ENCODE assay signal across 12 cellular contexts in the genomic region with DNA sequence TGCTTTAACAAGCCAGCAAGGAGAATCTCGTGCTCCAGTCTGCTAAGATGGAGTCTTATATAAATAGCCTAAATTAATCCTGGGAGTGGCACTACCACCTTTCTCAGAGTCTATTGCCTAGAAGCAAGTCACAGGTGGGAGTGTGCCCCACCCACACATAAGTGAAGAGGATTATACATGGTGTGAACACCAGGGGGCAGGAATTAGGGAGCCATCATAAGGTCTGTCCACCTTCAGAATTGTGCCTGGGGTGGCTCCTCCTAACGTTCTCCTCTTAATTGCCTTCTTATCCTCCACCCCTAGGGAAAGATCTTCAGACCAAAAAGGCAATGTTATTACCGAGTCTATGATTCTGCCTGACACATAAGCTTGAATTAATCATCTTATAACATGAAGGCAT.
A peak's percentile ranks its signal among the peaks of the same experiment; 100 is the strongest.
DNase-seq lines count a peak whose midpoint lies in the region; ATAC-seq, FAIRE-seq and TF ChIP-seq lines count a peak whose summit lies in the region.
"Had no signal": no experiment of that assay in that cellular context is flagged by ENCODE, and none has a peak within 500 bp of the region (broad histone marks: within the 10 kb centered on the region; RNA-seq: fewer than 3 reads in every experiment).

No MANE protein-coding gene starts in this region.

- H3K4me1 ChIP-seq in BE2C (peaks cover 8% of the 10 kb centered on the region), keratinocyte (ENCODE audit: control insufficient read depth, extremely low read depth, insufficient read depth, low read length) (peaks cover 24% of the 10 kb centered on the region)

- no peak for FAIRE-seq in keratinocyte (lab: Jason Lieb, UNC)

- H3K4me1 Mint-ChIP-seq in WTC11: peaks cover 7% of the 10 kb centered on the region; the same call in 1 of the 2 replicates

- no peak overlapping the region for H3K27ac ChIP-seq in keratinocyte (ENCODE audit: control insufficient read depth, insufficient read depth, low read length)

- no peak overlapping the region for H3K27ac Mint-ChIP-seq in WTC11
- H3K27ac Mint-ChIP-seq: T-cell had no signal

- no peaks in the 10 kb centered on the region for H3K79me2 ChIP-seq in keratinocyte (ENCODE audit: control insufficient read depth, insufficient read depth, low read length)

- H4K20me1 ChIP-seq in keratinocyte (ENCODE audit: control insufficient read depth, extremely low read depth, insufficient read depth, low read length): no peaks in the 10 kb centered on the region

- DNase-seq in BE2C (no peak), WTC11 (ENCODE audit: low spot score) (no peak), keratinocyte (ENCODE audit: low read depth, low spot score) (no peak), GM20000 (ENCODE audit: low spot score) (no peak), NCI-H1436 (lab: John Stamatoyannopoulos, UW) (no peak)
- DNase-seq: activated CD8-positive, alpha-beta memory T cell treated with anti-CD3 and anti-CD28 coated beads, Interleukin-2, amount 50 U/mL, for 48 hours; head of caudate nucleus; NK-92 treated with Interleukin-12 subunit alpha and Interleukin-12 subunit beta, amount 100 ng/mL, for 24 hours; T-cell had no signal

- H3K9ac ChIP-seq in keratinocyte (ENCODE audit: control insufficient read depth, extremely low read depth, insufficient read depth, low read length): no peak overlapping the region

- no peaks in the 10 kb centered on the region for H3K9me3 Mint-ChIP-seq in WTC11
- H3K9me3 Mint-ChIP-seq: T-cell had no signal

- no peaks in the 10 kb centered on the region for H3K27me3 Mint-ChIP-seq in WTC11 (ENCODE audit: low read depth)

- POLR2A ChIA-PET in WTC11 (lab: Charles Lee): no interaction called here

- dilution Hi-C loops in keratinocyte (cut with MboI; ENCODE audit: extremely low pct_ligation_motif_present, low sequenced_read_pairs): no loop called here

- H3K4me3 ChIP-seq in BE2C (ENCODE audit: low read depth, low read length) (no peak overlapping the region), keratinocyte (ENCODE audit: control insufficient read depth in 2 of 3, extremely low read depth in 1 of 3, insufficient read depth in 2 of 3, low read depth in 1 of 3, low read length in 3 of 3) (no peak overlapping the region)
- H3K4me3 ChIP-seq: coronary artery had no signal

- no peaks in the 10 kb centered on the region for H3K36me3 Mint-ChIP-seq in WTC11
- H3K36me3 Mint-ChIP-seq: T-cell had no signal

- TF ChIP-seq CTCF in BE2C (IDR thresholded peaks at IDR 0.05; ENCODE audit: low read depth, low read length) (0 out of 2 replicates have a peak, but pooled peaks have one; percentile 11), GM12874 (IDR thresholded peaks at IDR 0.05; ENCODE audit: insufficient read depth, low read depth, low read length) (0 out of 2 replicates have a peak, but pooled peaks have one; percentile 6), WTC11 (IDR thresholded peaks at IDR 0.05) (no peak), keratinocyte (optimal IDR thresholded peaks at IDR 0.05 in 1 of 3, IDR thresholded peaks at IDR 0.05 in 1 of 3, conservative IDR thresholded peaks at IDR 0.05 in 1 of 3; ENCODE audit: extremely low read depth in 1 of 3, insufficient read depth in 2 of 3, low read length in 3 of 3) (peak; percentile 7 to 32 (median 22)), GM20000 (IDR thresholded peaks at IDR 0.05; ENCODE audit: extremely low read depth, missing control alignments) (no peak)

- no peaks in the 10 kb centered on the region for H3K9me1 ChIP-seq in keratinocyte (ENCODE audit: control insufficient read depth, extremely low read depth, insufficient read depth, low read length)

- no peak overlapping the region for H3K4me2 ChIP-seq in keratinocyte (ENCODE audit: control insufficient read depth, extremely low read depth, insufficient read depth, low read depth, low read length)

- CTCF ChIA-PET in WTC11 (lab: Charles Lee): interaction anchor here (0.5 to 1.5 kb wide), 3 partner anchors 17 to 289 kb away, joined by 3 to 9 read pairs (median 4); no protein-coding TSS in a partner anchor

- no peaks in the 10 kb centered on the region for H3K9me3 ChIP-seq in BE2C
- H3K9me3 ChIP-seq in keratinocyte (ENCODE audit: control insufficient read depth, low read depth, low read length): no peaks in the 10 kb centered on the region

- H3K27me3 ChIP-seq in BE2C (no peaks in the 10 kb centered on the region), keratinocyte (ENCODE audit: control insufficient read depth, extremely low read depth, insufficient read depth, low read length) (no peaks in the 10 kb centered on the region)

- H3K4me3 Mint-ChIP-seq in WTC11: no peak overlapping the region
- H3K4me3 Mint-ChIP-seq: T-cell had no signal

- no peak overlapping the region for H2AFZ ChIP-seq in keratinocyte (ENCODE audit: control insufficient read depth, low read length)

- H3K36me3 ChIP-seq in BE2C (no peaks in the 10 kb centered on the region), keratinocyte (ENCODE audit: control insufficient read depth in 2 of 2, extremely low read depth in 1 of 2, insufficient read depth in 2 of 2, low read length in 2 of 2) (no peaks in the 10 kb centered on the region)

- ATAC-seq in WTC11 (peak; percentile 34; the same call in 1 of the 2 replicates), GM21786 (IDR thresholded peaks at IDR 0.05; ENCODE audit: unreplicated experiment) (no peak)

TF ChIP-seq in WTC11, 78 proteins besides CTCF, POLR2A, EP300 and RAD21:
- TF ChIP-seq ELF4 (CRISPR knock-in tag; IDR thresholded peaks at IDR 0.05; ENCODE audit: low read depth): no peak
- no peak for TF ChIP-seq TEAD4 (CRISPR knock-in tag; IDR thresholded peaks at IDR 0.05)
- no peak for TF ChIP-seq TCF7 (CRISPR knock-in tag; IDR thresholded peaks at IDR 0.05; ENCODE audit: low read depth)
- no peak for TF ChIP-seq TEAD1 (CRISPR knock-in tag; IDR thresholded peaks at IDR 0.05)
- TF ChIP-seq, protein P1, sequence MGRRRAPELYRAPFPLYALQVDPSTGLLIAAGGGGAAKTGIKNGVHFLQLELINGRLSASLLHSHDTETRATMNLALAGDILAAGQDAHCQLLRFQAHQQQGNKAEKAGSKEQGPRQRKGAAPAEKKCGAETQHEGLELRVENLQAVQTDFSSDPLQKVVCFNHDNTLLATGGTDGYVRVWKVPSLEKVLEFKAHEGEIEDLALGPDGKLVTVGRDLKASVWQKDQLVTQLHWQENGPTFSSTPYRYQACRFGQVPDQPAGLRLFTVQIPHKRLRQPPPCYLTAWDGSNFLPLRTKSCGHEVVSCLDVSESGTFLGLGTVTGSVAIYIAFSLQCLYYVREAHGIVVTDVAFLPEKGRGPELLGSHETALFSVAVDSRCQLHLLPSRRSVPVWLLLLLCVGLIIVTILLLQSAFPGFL (CRISPR knock-in tag; IDR thresholded peaks at IDR 0.05; ENCODE audit: borderline replicate concordance): no peak
- no peak for TF ChIP-seq IRF2 (CRISPR knock-in tag; IDR thresholded peaks at IDR 0.05; ENCODE audit: borderline replicate concordance, low read depth)
- no peak for TF ChIP-seq NFYB (CRISPR knock-in tag; conservative IDR thresholded peaks at IDR 0.05; ENCODE audit: low read depth)
- no peak for TF ChIP-seq SOX15 (CRISPR knock-in tag; IDR thresholded peaks at IDR 0.05)
- TF ChIP-seq, protein P2, sequence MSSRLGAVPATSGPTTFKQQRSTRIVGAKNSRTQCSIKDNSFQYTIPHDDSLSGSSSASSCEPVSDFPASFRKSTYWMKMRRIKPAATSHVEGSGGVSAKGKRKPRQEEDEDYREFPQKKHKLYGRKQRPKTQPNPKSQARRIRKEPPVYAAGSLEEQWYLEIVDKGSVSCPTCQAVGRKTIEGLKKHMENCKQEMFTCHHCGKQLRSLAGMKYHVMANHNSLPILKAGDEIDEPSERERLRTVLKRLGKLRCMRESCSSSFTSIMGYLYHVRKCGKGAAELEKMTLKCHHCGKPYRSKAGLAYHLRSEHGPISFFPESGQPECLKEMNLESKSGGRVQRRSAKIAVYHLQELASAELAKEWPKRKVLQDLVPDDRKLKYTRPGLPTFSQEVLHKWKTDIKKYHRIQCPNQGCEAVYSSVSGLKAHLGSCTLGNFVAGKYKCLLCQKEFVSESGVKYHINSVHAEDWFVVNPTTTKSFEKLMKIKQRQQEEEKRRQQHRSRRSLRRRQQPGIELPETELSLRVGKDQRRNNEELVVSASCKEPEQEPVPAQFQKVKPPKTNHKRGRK (CRISPR knock-in tag; IDR thresholded peaks at IDR 0.05; ENCODE audit: borderline replicate concordance): no peak
- TF ChIP-seq JAZF1 (CRISPR knock-in tag; IDR thresholded peaks at IDR 0.05): no peak
- no peak for TF ChIP-seq ZBTB21 (CRISPR knock-in tag; IDR thresholded peaks at IDR 0.05; ENCODE audit: borderline replicate concordance)
- TF ChIP-seq ZNF219 (CRISPR knock-in tag; IDR thresholded peaks at IDR 0.05; ENCODE audit: borderline replicate concordance): no peak

Comparison
In these comparisons a context has a peak if more than half of its experiments do, and no peak if none do; other contexts are left out.
1. CTCF ChIP-seq: peak in BE2C (single experiment), GM12874 (single experiment) and keratinocyte (3 of 3); none in WTC11 (single experiment) and GM20000 (single experiment).